Comparison of ENCODE assay signal across 9 cellular contexts in the genomic region with DNA sequence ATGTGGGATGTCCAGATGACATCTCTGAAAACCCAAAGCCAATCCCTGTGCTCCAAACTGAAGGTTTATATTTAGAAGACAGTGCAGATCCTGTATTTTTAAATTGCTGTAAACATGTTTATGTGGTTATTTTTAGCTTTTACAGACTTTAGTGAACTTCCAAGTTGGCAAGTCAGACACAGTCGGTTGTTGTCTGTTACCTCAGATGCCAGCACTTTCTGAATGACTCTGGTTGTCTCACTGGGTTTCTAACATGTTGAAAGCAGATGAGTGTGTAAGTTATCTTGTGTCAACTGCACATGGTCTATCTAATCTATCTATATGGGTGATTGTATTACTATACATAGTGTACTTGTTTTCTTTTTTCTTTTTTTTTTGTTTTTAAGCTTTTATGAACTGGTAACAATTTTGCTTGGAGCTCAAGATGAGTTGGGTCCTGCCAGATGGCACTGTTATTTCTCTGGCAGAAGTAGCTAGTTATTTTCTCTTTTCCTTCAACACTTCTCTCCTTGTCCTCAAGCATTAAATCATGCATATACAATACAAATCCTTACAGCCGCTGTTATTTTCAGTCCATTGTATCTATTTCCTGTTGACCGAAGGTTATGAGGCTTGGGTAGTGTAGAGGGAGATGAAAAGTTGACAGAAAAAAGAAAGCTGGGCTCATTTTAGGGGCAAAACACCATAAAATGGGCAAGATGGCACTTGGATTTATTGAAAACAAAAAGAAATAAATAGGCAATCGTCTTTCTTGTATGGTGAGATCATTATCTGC.
A peak's percentile ranks its signal among the peaks of the same experiment; 100 is the strongest.
DNase-seq lines count a peak whose midpoint lies in the region; ATAC-seq, FAIRE-seq and TF ChIP-seq lines count a peak whose summit lies in the region.
"Had no signal": no experiment of that assay in that cellular context is flagged by ENCODE, and none has a peak within 500 bp of the region (broad histone marks: within the 10 kb centered on the region; RNA-seq: fewer than 3 reads in every experiment).

No MANE protein-coding gene starts in this region.

- peak overlapping the region; percentile 26 to 42 (median 30) for H3K4me3 ChIP-seq in gastrocnemius medialis
- no peak overlapping the region for H3K4me3 ChIP-seq in pancreas

- peak overlapping the region; percentile 92 for H3K27ac ChIP-seq in cingulate gyrus (ENCODE audit: low read depth, low read length)
- H3K27ac ChIP-seq in gastrocnemius medialis = peak overlapping the region; percentile 80 to 95 (median 86)
- no peak overlapping the region for H3K27ac ChIP-seq in pancreas

- peak in 1 of 2 donors; percentile 42 for TF ChIP-seq POLR2A in gastrocnemius medialis (IDR thresholded peaks at IDR 0.05)

- ATAC-seq in GM18517 (IDR thresholded peaks at IDR 0.05; ENCODE audit: unreplicated experiment) = peak; percentile 35
- ATAC-seq in HG02938 (IDR thresholded peaks at IDR 0.05; ENCODE audit: unreplicated experiment) = peak; percentile 28
- ATAC-seq in gastrocnemius medialis = peak; percentile 94 to 95
- no peak for ATAC-seq in GM21515 (IDR thresholded peaks at IDR 0.05; ENCODE audit: unreplicated experiment)
- no peak for ATAC-seq in pancreas

- peaks cover 89 to 90% of the 10 kb centered on the region in 2 donors for H3K4me1 ChIP-seq in gastrocnemius medialis
- peaks cover 0 to 13% (median 8%) of the 10 kb centered on the region in 3 donors for H3K4me1 ChIP-seq in pancreas

- no peaks in the 10 kb centered on the region for H3K9me3 ChIP-seq in gastrocnemius medialis
- H3K9me3 ChIP-seq in pancreas = no peaks in the 10 kb centered on the region

- H3K27me3 ChIP-seq in gastrocnemius medialis (no peaks in the 10 kb centered on the region), pancreas (no peaks in the 10 kb centered on the region)

- intact Hi-C loops in gastrocnemius medialis (cut with DNase I; ENCODE audit: low total_unique reads) (loop anchor here (2.0 to 5.0 kb wide), 2 partner anchors 66 to 109 kb away; a partner anchor contains a TSS), pancreas (cut with DNase I) (no loop called here)

- no peak for FAIRE-seq in pancreas (lab: Jason Lieb, UNC)

- no peak for TF ChIP-seq CTCF in gastrocnemius medialis (IDR thresholded peaks at IDR 0.05 in 4 of 5, conservative IDR thresholded peaks at IDR 0.05 in 1 of 5)
- no peak for TF ChIP-seq CTCF in pancreas (IDR thresholded peaks at IDR 0.05)

- in situ Hi-C loops in gastrocnemius medialis (cut with MboI; ENCODE audit: low sequenced_read_pairs in 4 of 4) = no loop called here

- peak; percentile 64 to 74 for DNase-seq in gastrocnemius medialis
- DNase-seq in NCI-H524 (lab: John Stamatoyannopoulos, UW) = no peak
- DNase-seq in pancreas = no peak
- DNase-seq in GM03348 (ENCODE audit: low spot score) = no peak
- DNase-seq: occipital lobe had no signal

- H3K36me3 ChIP-seq in gastrocnemius medialis = no peaks in the 10 kb centered on the region
- no peaks in the 10 kb centered on the region for H3K36me3 ChIP-seq in pancreas

- WGBS in pancreas, 2 donors = 75 to 76% methylated on average over 4 of the region's 4 CpGs

Comparison
In these comparisons a context has a peak if more than half of its experiments do, and no peak if none do; other contexts are left out.
1. ATAC-seq: peak in GM18517 (single experiment), HG02938 (single experiment) and gastrocnemius medialis (2 of 2); none in GM21515 (single experiment) and pancreas (0 of 4).
2. H3K27ac ChIP-seq: peak in cingulate gyrus (single experiment) and gastrocnemius medialis (4 of 4); none in pancreas (0 of 4).
3. DNase-seq: peak in gastrocnemius medialis (2 of 2); none in NCI-H524 (0 of 2), pancreas (0 of 6) and GM03348 (single experiment).
4. H3K4me3 ChIP-seq: peak in gastrocnemius medialis (4 of 4); none in pancreas (0 of 4).